1 cellular context compared by ENCODE assay signal in genomic region chr2:26469092-26469710, GRCh38.
TF ChIP-seq lines count a peak whose summit lies in the region.

No MANE protein-coding gene starts in this region.

TF ChIP-seq in SK-N-SH treated with all-trans-retinoic acid at 6 μM for 48 hours, 23 proteins besides CTCF, POLR2A, EP300 and RAD21 (continued from another document):
- no peak for TF ChIP-seq TOX (CRISPR knock-in tag; IDR thresholded peaks at IDR 0.05; ENCODE audit: borderline replicate concordance)
- TF ChIP-seq CSDC2 (CRISPR knock-in tag; IDR thresholded peaks at IDR 0.05) = no peak
- no peak for TF ChIP-seq ZNF565 (CRISPR knock-in tag; conservative IDR thresholded peaks at IDR 0.05; ENCODE audit: low read depth)
- no peak for TF ChIP-seq ISL1 (CRISPR knock-in tag; IDR thresholded peaks at IDR 0.05)
- TF ChIP-seq BACH2 (CRISPR knock-in tag; IDR thresholded peaks at IDR 0.05; ENCODE audit: borderline replicate concordance) = no peak
- no peak for TF ChIP-seq RARB (CRISPR knock-in tag; IDR thresholded peaks at IDR 0.05)
- TF ChIP-seq ZC3H10 (CRISPR knock-in tag; IDR thresholded peaks at IDR 0.05) = no peak
